Comparison of ENCODE assay signal across 9 cellular contexts in genomic region chrX:7120578-7121219, GRCh38. TPM values are rescaled to one million over a fixed set of nuclear protein-coding genes. Genes with fewer than 3 reads are reported as not detected.
DNase-seq lines count a peak whose midpoint lies in the region; ATAC-seq and TF ChIP-seq lines count a peak whose summit lies in the region.
"Had no signal": no experiment of that assay in that cellular context is flagged by ENCODE, and none has a peak within 500 bp of the region (broad histone marks: within the 10 kb centered on the region; RNA-seq: fewer than 3 reads in every experiment).

No MANE protein-coding gene starts in this region.

- ATAC-seq in HG03135 (IDR thresholded peaks at IDR 0.05; ENCODE audit: unreplicated experiment) = no peak

- TF ChIP-seq EP300 in sigmoid colon (IDR thresholded peaks at IDR 0.05) = no peak

- H4K20me1 ChIP-seq in fibroblast of lung (ENCODE audit: control insufficient read depth, extremely low read depth, insufficient read depth, low read length) = peaks cover 2% of the 10 kb centered on the region

- no peaks in the 10 kb centered on the region for H3K9me3 Mint-ChIP-seq in MCF 10A (ENCODE audit: unreplicated experiment)

- DNase-seq in MCF 10A (ENCODE audit: unreplicated experiment) = peak; percentile 52
- no peak for DNase-seq in breast epithelium (ENCODE audit: low spot score in 2 of 2)
- DNase-seq in NCI-H774 (lab: John Stamatoyannopoulos, UW) = peak; percentile 15
- peak; percentile 20 to 83 for DNase-seq in fibroblast of lung (ENCODE audit: low read depth in 2 of 2)
- no peak for DNase-seq in thyroid gland
- DNase-seq in retina = no peak
- DNase-seq in sigmoid colon = no peak
- DNase-seq: glutamatergic neuron had no signal

- 31 to 54% methylated on average over 2 of the region's 2 CpGs for WGBS in thyroid gland, 2 donors
- 7 to 38% methylated on average over 2 of the region's 2 CpGs for whole genome bisulfite sequencing in sigmoid colon, 2 donors

- peak overlapping the region; percentile 71 for H3K4me2 ChIP-seq in fibroblast of lung (ENCODE audit: extremely low read depth, insufficient read depth, low read length)

- CTCF ChIA-PET in MCF 10A (lab: Yijun Ruan, JAX) = interaction anchor here (0.6 to 1.5 kb wide), 2 partner anchors 11 kb away, joined by 3 read pairs; no protein-coding TSS in a partner anchor

- no peak overlapping the region for H3K9ac ChIP-seq in fibroblast of lung (ENCODE audit: insufficient read depth, low read length)

- H3K27ac Mint-ChIP-seq in MCF 10A (ENCODE audit: low read depth, unreplicated experiment) = peak overlapping the region; percentile 54

- TF ChIP-seq CTCF in MCF 10A (IDR thresholded peaks at IDR 0.05; ENCODE audit: unreplicated experiment) (no peak), breast epithelium (IDR thresholded peaks at IDR 0.05) (no peak), fibroblast of lung (conservative IDR thresholded peaks at IDR 0.05 in 1 of 2, IDR thresholded peaks at IDR 0.05 in 1 of 2; ENCODE audit: low read depth in 1 of 2, low read length in 2 of 2) (no peak), thyroid gland (IDR thresholded peaks at IDR 0.05) (no peak), sigmoid colon (IDR thresholded peaks at IDR 0.05) (no peak)

- H3K4me3 ChIP-seq in breast epithelium (no peak overlapping the region), fibroblast of lung (replicated peaks in 1 of 4; ENCODE audit: control extremely low read depth in 1 of 4, insufficient read depth in 1 of 4, low read depth in 3 of 4, low read length in 4 of 4) (no peak overlapping the region), thyroid gland (replicated peaks in 1 of 3) (no peak overlapping the region), sigmoid colon (no peak overlapping the region)

- H3K27me3 Mint-ChIP-seq in MCF 10A (ENCODE audit: insufficient read depth, unreplicated experiment) = no peaks in the 10 kb centered on the region

- TF ChIP-seq POLR2A in breast epithelium (IDR thresholded peaks at IDR 0.05) (no peak), thyroid gland (IDR thresholded peaks at IDR 0.05) (no peak), sigmoid colon (IDR thresholded peaks at IDR 0.05) (no peak)

- H3K27me3 ChIP-seq in breast epithelium = no peaks in the 10 kb centered on the region
- no peaks in the 10 kb centered on the region for H3K27me3 ChIP-seq in fibroblast of lung (ENCODE audit: control insufficient read depth, insufficient read depth, low read length)
- H3K27me3 ChIP-seq in thyroid gland = no peaks in the 10 kb centered on the region
- no peaks in the 10 kb centered on the region for H3K27me3 ChIP-seq in sigmoid colon

- H3K4me1 ChIP-seq in breast epithelium (peaks cover 0 to 3% of the 10 kb centered on the region in 2 donors), fibroblast of lung (ENCODE audit: control insufficient read depth, extremely low read depth, insufficient read depth, low read length) (peaks cover 4% of the 10 kb centered on the region), thyroid gland (peaks cover 9 to 14% of the 10 kb centered on the region in 2 donors), sigmoid colon (peaks cover 0 to 8% (median 0%) of the 10 kb centered on the region in 4 donors)

- peaks cover 10% of the 10 kb centered on the region for H3K79me2 ChIP-seq in fibroblast of lung (ENCODE audit: control insufficient read depth, insufficient read depth, low read length)

- peaks cover 34% of the 10 kb centered on the region for H3K4me1 Mint-ChIP-seq in MCF 10A (ENCODE audit: insufficient read depth, unreplicated experiment)

- H3K27ac ChIP-seq in breast epithelium (no peak overlapping the region), fibroblast of lung (ENCODE audit: insufficient read depth, low read length) (no peak overlapping the region), thyroid gland (peak overlapping the region in 2 of 3 donors; percentile 3 to 17), sigmoid colon (no peak overlapping the region)

- BruUV-seq in MCF 10A (replicated peaks; lab: Mats Ljungman, UMichigan) = no TSS peak

- POLR2A ChIA-PET in MCF 10A (lab: Yijun Ruan, JAX) = no interaction called here

- H3K36me3 ChIP-seq in breast epithelium (no peaks in the 10 kb centered on the region), fibroblast of lung (ENCODE audit: control insufficient read depth, insufficient read depth, low read length) (no peaks in the 10 kb centered on the region), thyroid gland (no peaks in the 10 kb centered on the region), sigmoid colon (no peaks in the 10 kb centered on the region)

- H3K9me3 ChIP-seq in breast epithelium (no peaks in the 10 kb centered on the region), fibroblast of lung (ENCODE audit: control insufficient read depth, insufficient read depth, low read depth, low read length) (no peaks in the 10 kb centered on the region), thyroid gland (no peaks in the 10 kb centered on the region), sigmoid colon (no peaks in the 10 kb centered on the region)

- peaks cover 14% of the 10 kb centered on the region for H3K36me3 Mint-ChIP-seq in MCF 10A (ENCODE audit: insufficient read depth, unreplicated experiment)

- intact Hi-C loops in MCF 10A (cut with micrococcal nuclease) = no loop called here
- intact Hi-C loops in breast epithelium (cut with DNase I; ENCODE audit: low total_unique reads) = no loop called here
- intact Hi-C loops in thyroid gland (cut with DNase I) = no loop called here
- intact Hi-C loops in sigmoid colon (cut with DNase I) = no loop called here

- no peak overlapping the region for H3K4me3 Mint-ChIP-seq in MCF 10A (ENCODE audit: unreplicated experiment)

- H2AFZ ChIP-seq in fibroblast of lung (ENCODE audit: low read length) = no peak overlapping the region

RNA-seq across cellular contexts. Expression of gene STS, which starts 26.8 kb away (rescaled TPM):
- total RNA-seq in MCF 10A (2022) (2.4 and 2.8 TPM in 2 replicates), breast epithelium (10 to 100 TPM in 2 of 3 donors, 1 to 10 TPM in 1; 9.8 to 17.0 (median 10.8) TPM), fibroblast of lung (1.8 and 5.0 TPM in 2 replicates), thyroid gland (1 to 10 TPM; 5.4 to 9.3 (median 6.7) TPM), sigmoid colon (1 to 10 TPM; 2.6 to 6.9 (median 4.2) TPM)
- polyA plus RNA-seq in fibroblast of lung (9.4 and 13.1 TPM in 2 replicates), sigmoid colon (1 to 10 TPM; 2.8 to 8.2 (median 6.0) TPM)
- polyA plus RNA-seq in fibroblast of lung (2012) = 6.7 and 10.6 TPM in 2 replicates
- polyA minus RNA-seq in fibroblast of lung (ENCODE audit: low replicate concordance) = 12.3 and 14.5 TPM in 2 replicates

RNA-seq across cellular contexts. Expression of gene PUDP, which starts 27.3 kb away (rescaled TPM):
- 14.2 and 16.1 TPM in 2 replicates for total RNA-seq in MCF 10A (2022)
- 10 to 100 TPM in 2 of 3 donors, 1 to 10 TPM in 1; 6.2 to 20.3 (median 17.9) TPM for total RNA-seq in breast epithelium
- total RNA-seq in fibroblast of lung = 4.1 and 7.6 TPM in 2 replicates
- polyA plus RNA-seq in fibroblast of lung = 19.8 and 44.8 TPM in 2 replicates
- polyA plus RNA-seq in fibroblast of lung (2012) = 10.7 and 30.1 TPM in 2 replicates
- polyA minus RNA-seq in fibroblast of lung (ENCODE audit: low replicate concordance) = 3.2 and 21.6 TPM in 2 replicates
- total RNA-seq in thyroid gland = 10 to 100 TPM; 11.3 to 27.5 (median 18.0) TPM
- 10 to 100 TPM in 1 of 4 donors, 1 to 10 TPM in 3; 6.9 to 17.2 (median 8.5) TPM for total RNA-seq in sigmoid colon
- polyA plus RNA-seq in sigmoid colon = 10 to 100 TPM; 18.2 to 29.4 (median 24.5) TPM

Comparison
In these comparisons a context has a peak if more than half of its experiments do, and no peak if none do; other contexts are left out.
1. DNase-seq: peak in MCF 10A (single experiment), NCI-H774 (single experiment) and fibroblast of lung (2 of 2); none in breast epithelium (0 of 2), thyroid gland (0 of 2), retina (single experiment) and sigmoid colon (single experiment).
2. H3K27ac ChIP-seq: peak in thyroid gland (2 of 3); none in breast epithelium (0 of 2), fibroblast of lung (single experiment) and sigmoid colon (0 of 4).